In the genomic region with DNA sequence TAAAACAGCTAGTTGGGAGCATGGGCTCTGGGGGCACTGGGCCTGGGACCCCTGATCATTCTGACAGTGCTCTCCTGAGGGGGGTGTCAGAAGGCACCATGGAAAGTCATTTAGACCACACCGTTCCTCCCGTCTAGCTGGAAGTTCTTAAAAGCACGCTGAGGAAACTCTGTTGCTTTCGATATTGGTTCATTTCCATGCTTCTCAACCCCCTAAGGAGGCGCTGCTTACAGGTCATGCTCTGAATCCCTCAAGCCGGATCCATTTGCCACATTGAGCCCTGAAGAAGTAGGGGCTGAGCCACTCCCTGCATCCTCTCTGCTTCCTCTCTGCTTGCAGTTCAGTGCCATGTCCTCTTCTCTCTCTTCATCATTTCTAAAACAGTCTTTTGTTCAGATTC, we compare ENCODE assay signal across 28 cellular contexts.
"Had no signal": no experiment of that assay in that cellular context is flagged by ENCODE, and none has a peak within 500 bp of the region (broad histone marks: within the 10 kb centered on the region; RNA-seq: fewer than 3 reads in every experiment).

No MANE protein-coding gene starts in this region.

- H3K9me3 Mint-ChIP-seq: T-helper 2 cell treated with Interferon-gamma antibody and Interleukin-4, amounts not matched to agents 5 μg/mL and 100 μg/mL, for 36 hours had no signal

- FAIRE-seq: endometrium had no signal

- H3K4me1 Mint-ChIP-seq: naive thymus-derived CD4-positive, alpha-beta T cell; stimulated activated naive B cell treated with anti-CD40 and anti-IgM and Interleukin-4, amounts not matched to agents 10 μg/mL and 1 μg/mL and 100 μg/mL, for 72 hours had no signal

- H3K36me3 Mint-ChIP-seq: activated naive CD8-positive, alpha-beta T cell; naive thymus-derived CD4-positive, alpha-beta T cell; stimulated activated naive B cell treated with anti-CD40 and anti-IgM and Interleukin-4, amounts not matched to agents 10 μg/mL and 1 μg/mL and 100 μg/mL, for 72 hours had no signal

- H3K27ac Mint-ChIP-seq: activated naive CD8-positive, alpha-beta T cell; naive thymus-derived CD4-positive, alpha-beta T cell; stimulated activated naive B cell treated with anti-CD40 and anti-IgM and Interleukin-4, amounts not matched to agents 10 μg/mL and 1 μg/mL and 100 μg/mL, for 72 hours; T-helper 2 cell treated with Interferon-gamma antibody and Interleukin-4, amounts not matched to agents 5 μg/mL and 100 μg/mL, for 36 hours had no signal

- H3K4me3 ChIP-seq: body of pancreas, cardiac muscle cell, colonic mucosa, esophagus squamous epithelium, left ventricle myocardium inferior, stomach, tibial artery had no signal

- H3K27me3 ChIP-seq: body of pancreas, cardiac muscle cell, colonic mucosa, esophagus squamous epithelium, stomach, tibial artery had no signal

- H3K9me3 ChIP-seq: colonic mucosa, esophagus squamous epithelium, left ventricle myocardium inferior, stomach, tibial artery had no signal

- H3K27ac ChIP-seq: body of pancreas, cardiac muscle cell, colonic mucosa, epithelial cell of prostate, esophagus squamous epithelium, left ventricle myocardium inferior, stomach, tibial artery had no signal

- H3K4me1 ChIP-seq: colonic mucosa, esophagus squamous epithelium, left ventricle myocardium inferior had no signal

- H3K4me3 Mint-ChIP-seq: activated naive CD8-positive, alpha-beta T cell; naive thymus-derived CD4-positive, alpha-beta T cell; stimulated activated naive B cell treated with anti-CD40 and anti-IgM and Interleukin-4, amounts not matched to agents 10 μg/mL and 1 μg/mL and 100 μg/mL, for 72 hours; T-helper 2 cell treated with Interferon-gamma antibody and Interleukin-4, amounts not matched to agents 5 μg/mL and 100 μg/mL, for 36 hours had no signal

- H3K36me3 ChIP-seq: cardiac muscle cell, colonic mucosa, esophagus squamous epithelium, left ventricle myocardium inferior, stomach, tibial artery had no signal

- DNase-seq: activated CD4-positive, alpha-beta T cell treated with anti-CD3 and anti-CD28 coated beads for 4 hours; activated CD4-positive, alpha-beta T cell treated with anti-CD3 and anti-CD28 coated beads, Interleukin-2, amount 50 U/mL, for 48 hours; activated CD8-positive, alpha-beta memory T cell treated with anti-CD3 and anti-CD28 coated beads for 24 hours; activated effector memory CD4-positive, alpha-beta T cell treated with Interleukin-2 at 50 U/mL for 16 hours; activated naive CD4-positive, alpha-beta T cell treated with Interleukin-2 at 50 U/mL for 16 hours; aorta; body of pancreas; cerebellar nuclear complex; colonic mucosa; effector CD8-positive, alpha-beta T cell; esophagus squamous epithelium; foreskin melanocyte; islet precursor cell; left ventricle myocardium inferior; midbrain; naive thymus-derived CD4-positive, alpha-beta T cell; nucleus accumbens; right cardiac atrium; stimulated activated CD4-positive, alpha-beta T cell treated with anti-CD3 and anti-CD28 coated beads, Interleukin-15, amount 100 ng/mL, for 24 hours; stimulated activated CD4-positive, alpha-beta T cell treated with anti-CD3 and anti-CD28 coated beads, Interleukin-2, amount 100 ng/mL, for 24 hours; stimulated activated naive B cell treated with anti-CD40 and anti-IgM and Interleukin-4, amounts not matched to agents 10 μg/mL and 1 μg/mL and 100 μg/mL, for 72 hours; stomach; tibial artery had no signal
